ENCODE assay signal across 14 cellular contexts in the genomic region with DNA sequence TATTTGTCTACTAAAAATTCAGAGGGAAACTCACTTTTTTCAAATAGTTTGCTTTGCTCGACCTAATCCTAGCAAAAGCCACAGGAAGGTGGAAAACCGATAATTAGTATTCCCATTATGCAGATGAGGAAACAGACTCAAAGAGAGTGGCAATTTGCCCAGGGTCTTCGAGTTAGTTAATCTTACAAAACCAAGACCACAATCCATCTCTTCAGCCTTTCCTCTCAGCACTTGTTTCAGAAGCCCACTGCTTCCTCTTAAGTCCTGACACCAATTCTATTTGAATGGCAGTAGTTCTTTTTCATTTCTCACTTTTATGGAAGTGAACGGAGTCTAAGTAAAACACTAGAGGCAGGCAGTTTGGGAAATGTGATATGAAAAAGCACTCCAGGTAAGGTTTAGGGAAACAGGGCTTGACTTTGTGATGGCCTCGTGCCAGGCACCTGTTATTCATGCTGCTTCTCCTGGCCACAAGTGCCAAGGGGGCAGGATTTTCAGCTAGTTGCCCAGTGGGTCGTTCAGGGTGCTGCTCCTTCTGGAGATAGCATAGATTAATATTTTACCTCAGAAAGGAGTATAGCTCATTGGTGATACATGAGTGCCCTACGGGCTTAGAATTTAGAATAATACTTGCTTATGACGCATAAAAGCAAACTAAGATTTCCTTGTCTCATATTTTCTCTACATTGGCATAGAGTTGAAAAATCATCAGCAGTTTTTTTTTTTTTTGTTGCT.
DNase-seq lines count a peak whose midpoint lies in the region; ATAC-seq, FAIRE-seq and TF ChIP-seq lines count a peak whose summit lies in the region.
"Had no signal": no experiment of that assay in that cellular context is flagged by ENCODE, and none has a peak within 500 bp of the region (broad histone marks: within the 10 kb centered on the region; RNA-seq: fewer than 3 reads in every experiment).

No MANE protein-coding gene starts in this region.

- intact Hi-C loops in right lobe of liver (cut with DNase I): no loop called here

- no peaks in the 10 kb centered on the region for H3K9me3 ChIP-seq in right lobe of liver
- H3K9me3 ChIP-seq: adrenal gland had no signal

- H3K4me3 ChIP-seq in right lobe of liver: peak overlapping the region in 1 of 3 donors; percentile 9
- H3K4me3 ChIP-seq: adrenal gland had no signal

- in situ Hi-C loops in ACHN (cut with HindIII; ENCODE audit: low pct_ligation_motif_present, low pct_unique_long_range_greater_than_20kb, low sequenced_read_pairs): no loop called here

- peak in 1 of 4 donors; percentile 7 for TF ChIP-seq CTCF in right lobe of liver (IDR thresholded peaks at IDR 0.05)

- no peaks in the 10 kb centered on the region for H3K27me3 ChIP-seq in right lobe of liver
- H3K27me3 ChIP-seq: adrenal gland had no signal

- no peak for FAIRE-seq in HTR-8/SVneo (lab: Jason Lieb, UNC)
- FAIRE-seq: frontal cortex had no signal

- H3K27ac ChIP-seq in right lobe of liver: peak overlapping the region in 1 of 3 donors; percentile 33
- H3K27ac ChIP-seq: adrenal gland had no signal

- WGBS in right lobe of liver (ENCODE audit: insufficient coverage, low coverage, low lambda C conversion rate, missing lambda C conversion rate): 14% methylated on average over 8 of the region's 8 CpGs

- no peak for TF ChIP-seq POLR2A in right lobe of liver (IDR thresholded peaks at IDR 0.05)

- ATAC-seq in right lobe of liver: peak; percentile 34 to 67 (median 56)
- no peak for ATAC-seq in HG02970 (IDR thresholded peaks at IDR 0.05; ENCODE audit: low FRiP score, unreplicated experiment)

- peak; percentile 23 for DNase-seq in ACHN
- DNase-seq in MV-4-11 (lab: John Stamatoyannopoulos, UW): peak; percentile 87
- DNase-seq in UCSD-AML1 (lab: John Stamatoyannopoulos, UW; ENCODE audit: unreplicated experiment): peak; percentile 9
- peak; percentile 75 to 86 (median 85) for DNase-seq in right lobe of liver
- DNase-seq in anterior cingulate cortex (lab: John Stamatoyannopoulos, UW): no peak
- DNase-seq in central memory CD4-positive, alpha-beta T cell: no peak
- DNase-seq in HTR-8/SVneo (ENCODE audit: insufficient read length, low spot score): no peak
- DNase-seq: NCI-H2227 treated with DMSO at 0.1 percent for 48 hours, nucleus accumbens, Right ventricle myocardium superior had no signal

- peaks cover 0 to 38% (median 19%) of the 10 kb centered on the region in 4 donors for H3K4me1 ChIP-seq in right lobe of liver
- H3K4me1 ChIP-seq: adrenal gland had no signal

- H3K36me3 ChIP-seq in right lobe of liver: no peaks in the 10 kb centered on the region
- H3K36me3 ChIP-seq: adrenal gland, WERI-Rb-1 had no signal

Comparison
In these comparisons a context has a peak if more than half of its experiments do, and no peak if none do; other contexts are left out.
1. DNase-seq: peak in ACHN (single experiment), MV-4-11 (single experiment), UCSD-AML1 (single experiment) and right lobe of liver (3 of 3); none in anterior cingulate cortex (0 of 58), central memory CD4-positive, alpha-beta T cell (single experiment) and HTR-8/SVneo (single experiment).